Comparison of ENCODE assay signal across 8 cellular contexts in the genomic region with DNA sequence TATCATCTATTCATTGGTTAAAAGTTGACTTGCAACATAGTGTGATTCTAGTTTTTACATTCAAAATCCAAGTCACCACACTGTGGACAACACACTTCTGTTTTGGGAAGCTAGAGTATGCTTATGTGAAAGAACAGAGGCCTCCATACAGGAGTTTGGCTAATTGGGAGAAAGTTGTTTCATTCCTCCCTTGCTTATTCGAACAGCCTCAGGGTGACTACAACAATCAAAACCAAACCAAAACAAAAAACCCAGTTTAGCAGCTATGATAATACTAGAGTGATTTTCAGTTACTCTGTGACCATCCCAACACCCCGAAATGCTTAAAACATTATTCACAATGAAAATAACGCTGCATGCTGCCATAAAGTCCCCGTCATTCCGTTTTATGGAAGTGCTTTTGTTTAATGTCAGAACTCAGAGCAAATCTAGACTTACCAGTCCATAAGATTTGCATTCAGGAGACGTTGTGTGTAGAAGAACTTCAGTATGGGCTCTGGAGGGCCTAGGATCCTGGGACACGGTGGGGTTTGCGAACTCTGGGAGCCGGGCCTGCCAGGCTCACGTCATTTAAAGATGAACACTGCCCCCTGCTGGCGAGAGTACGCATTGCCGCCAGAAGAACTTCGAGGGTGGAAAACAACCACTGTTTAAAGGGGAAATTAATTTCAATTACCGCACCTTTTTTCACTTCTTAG.
DNase-seq lines count a peak whose midpoint lies in the region; ATAC-seq and TF ChIP-seq lines count a peak whose summit lies in the region.

No MANE protein-coding gene starts in this region.

- H3K4me1 Mint-ChIP-seq in activated CD4-positive, alpha-beta memory T cell treated with anti-CD3 and anti-CD28 coated beads, Interleukin-2, amount 10 ng/mL, durations not matched to agents 7 days and 5 days, result peaks cover 4% of the 10 kb centered on the region
- peaks cover 0 to 5% of the 10 kb centered on the region in 2 donors for H3K4me1 Mint-ChIP-seq in effector memory CD8-positive, alpha-beta T cell (ENCODE audit: low read depth in 2 of 2)
- peaks cover 30% of the 10 kb centered on the region for H3K4me1 Mint-ChIP-seq in mesothelial cell of epicardium

- H3K4me3 ChIP-seq in H7 (ENCODE audit: insufficient read depth, low read depth, low read length), result no peak overlapping the region

- H3K4me3 Mint-ChIP-seq in activated CD4-positive, alpha-beta memory T cell treated with anti-CD3 and anti-CD28 coated beads, Interleukin-2, amount 10 ng/mL, durations not matched to agents 7 days and 5 days, result no peak overlapping the region
- no peak overlapping the region for H3K4me3 Mint-ChIP-seq in effector memory CD8-positive, alpha-beta T cell
- H3K4me3 Mint-ChIP-seq in mesothelial cell of epicardium, result no peak overlapping the region

- H3K27me3 Mint-ChIP-seq in activated CD4-positive, alpha-beta memory T cell treated with anti-CD3 and anti-CD28 coated beads, Interleukin-2, amount 10 ng/mL, durations not matched to agents 7 days and 5 days, result peaks cover 31% of the 10 kb centered on the region
- peaks cover 39 to 43% of the 10 kb centered on the region in 2 donors for H3K27me3 Mint-ChIP-seq in effector memory CD8-positive, alpha-beta T cell
- peaks cover 41% of the 10 kb centered on the region for H3K27me3 Mint-ChIP-seq in mesothelial cell of epicardium (ENCODE audit: low read depth)

- no peaks in the 10 kb centered on the region for H3K9me3 Mint-ChIP-seq in activated CD4-positive, alpha-beta memory T cell treated with anti-CD3 and anti-CD28 coated beads, Interleukin-2, amount 10 ng/mL, durations not matched to agents 7 days and 5 days
- no peaks in the 10 kb centered on the region for H3K9me3 Mint-ChIP-seq in effector memory CD8-positive, alpha-beta T cell
- H3K9me3 Mint-ChIP-seq in mesothelial cell of epicardium, result no peaks in the 10 kb centered on the region

- peak; percentile 99 for TF ChIP-seq CTCF in mesothelial cell of epicardium (IDR thresholded peaks at IDR 0.05; ENCODE audit: unreplicated experiment)

- H3K36me3 Mint-ChIP-seq in activated CD4-positive, alpha-beta memory T cell treated with anti-CD3 and anti-CD28 coated beads, Interleukin-2, amount 10 ng/mL, durations not matched to agents 7 days and 5 days (ENCODE audit: low read depth), result no peaks in the 10 kb centered on the region
- H3K36me3 Mint-ChIP-seq in effector memory CD8-positive, alpha-beta T cell (ENCODE audit: insufficient read depth), result no peaks in the 10 kb centered on the region
- no peaks in the 10 kb centered on the region for H3K36me3 Mint-ChIP-seq in mesothelial cell of epicardium

- no peaks in the 10 kb centered on the region for H3K27me3 ChIP-seq in H7 (ENCODE audit: control insufficient read depth, insufficient read depth, low read length)

- no peaks in the 10 kb centered on the region for H3K36me3 ChIP-seq in H7 (replicated peaks; ENCODE audit: control insufficient read depth, insufficient read depth, low read length)

- POLR2A ChIA-PET in activated CD4-positive, alpha-beta memory T cell treated with anti-CD3 and anti-CD28 coated beads, Interleukin-2, amount 10 ng/mL, durations not matched to agents 7 days and 5 days (lab: Charles Lee), result no interaction called here

- DNase-seq in Daoy (ENCODE audit: low read depth) (peak; percentile 62), H7 (peak; percentile 67), NCI-H345 treated with DMSO at 0.1 percent for 48 hours (lab: John Stamatoyannopoulos, UW; ENCODE audit: unreplicated experiment) (peak; percentile 37), mesothelial cell of epicardium (ENCODE audit: low spot score in 2 of 2, unreplicated experiment in 2 of 2) (peak; percentile 58 to 89), epidermal melanocyte (ENCODE audit: insufficient read length, low spot score) (no peak)
- peak; percentile 61 for DNase-seq in activated CD4-positive, alpha-beta memory T cell treated with anti-CD3 and anti-CD28 coated beads, Interleukin-2, amount 10 ng/mL, durations not matched to agents 7 days and 5 days
- peak; percentile 41 to 49 (median 41) for DNase-seq in effector memory CD8-positive, alpha-beta T cell
- peak; percentile 27 to 41 for DNase-seq in stimulated activated CD8-positive, alpha-beta memory T cell treated with anti-CD3 and anti-CD28 coated beads, Interleukin-2, amount 100 ng/mL, for 1 hour (ENCODE audit: low read depth in 2 of 2)

- no peak overlapping the region for H3K27ac Mint-ChIP-seq in activated CD4-positive, alpha-beta memory T cell treated with anti-CD3 and anti-CD28 coated beads, Interleukin-2, amount 10 ng/mL, durations not matched to agents 7 days and 5 days
- no peak overlapping the region for H3K27ac Mint-ChIP-seq in effector memory CD8-positive, alpha-beta T cell
- peak overlapping the region; percentile 18 for H3K27ac Mint-ChIP-seq in mesothelial cell of epicardium

- CTCF ChIA-PET in activated CD4-positive, alpha-beta memory T cell treated with anti-CD3 and anti-CD28 coated beads, Interleukin-2, amount 10 ng/mL, durations not matched to agents 7 days and 5 days (lab: Charles Lee), result interaction anchor here (0.7 to 3.3 kb wide), 23 partner anchors 10 to 188 kb away, joined by 3 to 29 read pairs (median 4); partner anchors contain the start of gene C2orf69

- no peak for ATAC-seq in effector memory CD8-positive, alpha-beta T cell (replicated peaks)
